In the genomic region with DNA sequence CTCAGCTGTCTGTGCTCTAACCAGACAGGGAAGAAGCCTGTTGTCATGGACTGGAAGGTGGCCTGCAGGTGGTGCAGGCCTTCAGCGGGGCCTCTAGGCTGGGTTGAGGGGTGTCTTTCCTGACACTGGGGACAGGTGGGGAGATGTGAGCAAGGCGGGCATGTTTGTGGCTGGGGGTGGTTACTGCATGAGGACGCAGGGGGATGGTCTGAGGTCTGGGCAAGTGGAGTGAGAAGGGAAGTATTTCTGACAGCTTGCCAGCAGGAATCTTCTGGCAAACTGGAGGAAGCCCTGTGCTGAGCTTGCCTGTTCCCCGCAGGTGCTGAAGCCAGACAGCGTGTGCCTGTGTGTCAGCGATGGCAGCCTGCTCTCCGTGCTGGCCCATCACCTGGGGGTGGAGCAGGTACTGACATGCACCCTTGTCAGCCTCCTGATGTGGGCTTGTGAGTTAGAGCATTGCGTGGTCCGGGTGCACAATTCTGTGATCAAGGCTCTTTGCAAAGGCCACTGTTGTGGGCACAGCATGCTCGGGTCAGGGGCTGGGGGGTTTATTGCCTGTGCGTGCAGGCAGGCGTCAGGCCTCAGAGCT, we compare ENCODE assay signal across 26 cellular contexts. TPM values are rescaled to one million over a fixed set of nuclear protein-coding genes. Genes with fewer than 3 reads are reported as not detected.
DNase-seq lines count a peak whose midpoint lies in the region; ATAC-seq, FAIRE-seq and TF ChIP-seq lines count a peak whose summit lies in the region.
"Had no signal": no experiment of that assay in that cellular context is flagged by ENCODE, and none has a peak within 500 bp of the region (broad histone marks: within the 10 kb centered on the region; RNA-seq: fewer than 3 reads in every experiment).

No MANE protein-coding gene starts in this region.

- no peak overlapping the region for H3K4me3 ChIP-seq in K562
- H3K4me3 ChIP-seq in HepG2 (replicated peaks in 1 of 3; ENCODE audit: insufficient read depth in 1 of 3, low read depth in 2 of 3, low read length in 3 of 3): no peak overlapping the region
- no peak overlapping the region for H3K4me3 ChIP-seq in CD8-positive, alpha-beta T cell (ENCODE audit: low read depth, low read length)
- H3K4me3 ChIP-seq: GM23338, heart left ventricle, mucosa of descending colon, ovary, PC-9, spleen had no signal

- H3K9me1 ChIP-seq in K562 (ENCODE audit: control insufficient read depth, insufficient read depth, low read length): no peaks in the 10 kb centered on the region

- 97% methylated on average over 10 of the region's 12 CpGs for WGBS in K562 (ENCODE audit: insufficient coverage, low coverage, missing lambda C conversion rate)
- 91% methylated on average over 6 of the region's 12 CpGs for WGBS in HepG2 (ENCODE audit: low lambda C conversion rate)

- TF ChIP-seq POLR2A in K562 (conservative IDR thresholded peaks at IDR 0.05) (no peak), HepG2 (IDR thresholded peaks at IDR 0.05; ENCODE audit: insufficient read depth in 1 of 2, low read depth in 2 of 2, low read length in 2 of 2) (no peak)

- in situ Hi-C loops in K562 (cut with MboI) (no loop called here), HepG2 (cut with HindIII; ENCODE audit: extremely low pct_ligation_motif_present, low pct_unique_long_range_greater_than_20kb) (no loop called here)

- POLR2A ChIA-PET in K562 (lab: Yijun Ruan, JAX) (interaction anchor here (0.7 to 1.2 kb wide), 2 partner anchors 9 to 26 kb away, joined by 3 read pairs; no protein-coding TSS in a partner anchor), HepG2 (lab: Yijun Ruan, JAX) (no interaction called here)
- POLR2A ChIA-PET in CD8-positive, alpha-beta T cell (lab: Charles Lee): no interaction called here

- peaks cover 60% of the 10 kb centered on the region for H3K36me3 Mint-ChIP-seq in activated CD8-positive, alpha-beta memory T cell treated with anti-CD3 and anti-CD28 coated beads, Interleukin-2, amount 10 ng/mL, durations not matched to agents 7 days and 5 days
- H3K36me3 Mint-ChIP-seq in stimulated activated naive B cell treated with anti-CD40 and anti-IgM and Interleukin-4, amounts not matched to agents 10 μg/mL and 1 μg/mL and 100 μg/mL, for 72 hours: peaks cover 54 to 79% of the 10 kb centered on the region in 2 donors
- peaks cover 24% of the 10 kb centered on the region for H3K36me3 Mint-ChIP-seq in type B pancreatic cell
- H3K36me3 Mint-ChIP-seq in CD8-positive, alpha-beta T cell: peaks cover 91% of the 10 kb centered on the region

- H2AFZ ChIP-seq in K562 (ENCODE audit: low read depth, low read length): no peak overlapping the region
- no peak overlapping the region for H2AFZ ChIP-seq in HepG2 (ENCODE audit: low read length)
- H2AFZ ChIP-seq: GM23338, PC-9 had no signal

- TF ChIP-seq CTCF in K562 (IDR thresholded peaks at IDR 0.05 in 2 of 3, conservative IDR thresholded peaks at IDR 0.05 in 1 of 3; ENCODE audit: insufficient read depth in 2 of 3, low read depth in 1 of 3, low read length in 3 of 3): no peak
- no peak for TF ChIP-seq CTCF in HepG2 (CRISPR knock-in tag; IDR thresholded peaks at IDR 0.05)
- TF ChIP-seq CTCF in type B pancreatic cell (conservative IDR thresholded peaks at IDR 0.05): no peak
- TF ChIP-seq CTCF in CD8-positive, alpha-beta T cell (IDR thresholded peaks at IDR 0.05): no peak

- no peak overlapping the region for H3K27ac ChIP-seq in K562 (ENCODE audit: extremely low read depth, low read depth, low read length)
- no peak overlapping the region for H3K27ac ChIP-seq in HepG2 (ENCODE audit: extremely low read length, insufficient read depth, low read length)
- H3K27ac ChIP-seq in CD8-positive, alpha-beta T cell (ENCODE audit: low read depth, low read length): no peak overlapping the region
- H3K27ac ChIP-seq: heart left ventricle, ovary, PC-9, spleen had no signal

- H3K27me3 Mint-ChIP-seq in activated CD8-positive, alpha-beta memory T cell treated with anti-CD3 and anti-CD28 coated beads, Interleukin-2, amount 10 ng/mL, durations not matched to agents 7 days and 5 days: no peaks in the 10 kb centered on the region
- no peaks in the 10 kb centered on the region for H3K27me3 Mint-ChIP-seq in stimulated activated naive B cell treated with anti-CD40 and anti-IgM and Interleukin-4, amounts not matched to agents 10 μg/mL and 1 μg/mL and 100 μg/mL, for 72 hours
- no peaks in the 10 kb centered on the region for H3K27me3 Mint-ChIP-seq in type B pancreatic cell
- no peaks in the 10 kb centered on the region for H3K27me3 Mint-ChIP-seq in CD8-positive, alpha-beta T cell (ENCODE audit: low read depth)
- H3K27me3 Mint-ChIP-seq: CD4-positive, alpha-beta memory T cell had no signal

- H3K9me3 ChIP-seq in K562 (replicated peaks; ENCODE audit: control insufficient read depth, insufficient read depth, low read depth, low read length): no peaks in the 10 kb centered on the region
- H3K9me3 ChIP-seq in HepG2 (ENCODE audit: low read length): no peaks in the 10 kb centered on the region
- H3K9me3 ChIP-seq in CD8-positive, alpha-beta T cell (ENCODE audit: low read length): no peaks in the 10 kb centered on the region
- H3K9me3 ChIP-seq: heart left ventricle, mucosa of descending colon, ovary, spleen had no signal

- H3K27me3 ChIP-seq in K562 (ENCODE audit: control insufficient read depth in 2 of 2, insufficient read depth in 2 of 2, low read length in 2 of 2): no peaks in the 10 kb centered on the region
- no peaks in the 10 kb centered on the region for H3K27me3 ChIP-seq in HepG2 (ENCODE audit: control insufficient read depth in 1 of 2, insufficient read depth in 2 of 2, low read length in 2 of 2)
- no peaks in the 10 kb centered on the region for H3K27me3 ChIP-seq in CD8-positive, alpha-beta T cell (ENCODE audit: insufficient read depth, low read length)
- H3K27me3 ChIP-seq: heart left ventricle, ovary, spleen had no signal

- H4K20me1 ChIP-seq in K562 (replicated peaks; ENCODE audit: control insufficient read depth, insufficient read depth, low read length) (no peaks in the 10 kb centered on the region; the same call in 1 of the 2 replicates), HepG2 (ENCODE audit: insufficient read depth, low read length) (no peaks in the 10 kb centered on the region)

- CTCF ChIA-PET in activated CD8-positive, alpha-beta memory T cell treated with anti-CD3 and anti-CD28 coated beads, Interleukin-2, amount 10 ng/mL, durations not matched to agents 7 days and 5 days (lab: Charles Lee): interaction anchor here (0.9 to 1.0 kb wide), 3 partner anchors 9 to 85 kb away, joined by 3 to 4 read pairs (median 3); no protein-coding TSS in a partner anchor
- CTCF ChIA-PET in K562 (lab: Yijun Ruan, JAX; ENCODE audit: low intra/inter-chr PET ratio): no interaction called here
- CTCF ChIA-PET in HepG2 (lab: Yijun Ruan, JAX; ENCODE audit: low intra/inter-chr PET ratio, low total read pairs): no interaction called here
- CTCF ChIA-PET in CD8-positive, alpha-beta T cell (lab: Charles Lee): interaction anchor here (1.2 kb wide), 1 partner anchor 19 kb away, joined by 3 read pairs; no protein-coding TSS in a partner anchor

- peak overlapping the region; percentile 66 for H3K27ac Mint-ChIP-seq in activated CD8-positive, alpha-beta memory T cell treated with anti-CD3 and anti-CD28 coated beads, Interleukin-2, amount 10 ng/mL, durations not matched to agents 7 days and 5 days
- H3K27ac Mint-ChIP-seq in stimulated activated naive B cell treated with anti-CD40 and anti-IgM and Interleukin-4, amounts not matched to agents 10 μg/mL and 1 μg/mL and 100 μg/mL, for 72 hours: peak overlapping the region; percentile 83
- H3K27ac Mint-ChIP-seq in type B pancreatic cell: no peak overlapping the region
- H3K27ac Mint-ChIP-seq in CD8-positive, alpha-beta T cell: no peak overlapping the region
- H3K27ac Mint-ChIP-seq: GM23338, nephron had no signal

- H3K79me2 ChIP-seq in K562 (ENCODE audit: control insufficient read depth, insufficient read depth, low read length): no peaks in the 10 kb centered on the region
- H3K79me2 ChIP-seq in HepG2 (ENCODE audit: insufficient read depth, low read length): no peaks in the 10 kb centered on the region

- no peak for TF ChIP-seq EP300 in K562 (IDR thresholded peaks at IDR 0.05; ENCODE audit: low read length)
- TF ChIP-seq EP300 in HepG2 (IDR thresholded peaks at IDR 0.05; ENCODE audit: low read depth in 2 of 2, low read length in 2 of 2): no peak
- TF ChIP-seq EP300 in HepG2 (CRISPR knock-in tag; IDR thresholded peaks at IDR 0.05; ENCODE audit: borderline replicate concordance): no peak

- FAIRE-seq in K562 (lab: Jason Lieb, UNC) (no peak), HepG2 (lab: Jason Lieb, UNC) (no peak)
- FAIRE-seq: colon, urothelium cell line had no signal

- H3K4me1 Mint-ChIP-seq in activated CD8-positive, alpha-beta memory T cell treated with anti-CD3 and anti-CD28 coated beads, Interleukin-2, amount 10 ng/mL, durations not matched to agents 7 days and 5 days: peaks cover 33% of the 10 kb centered on the region
- H3K4me1 Mint-ChIP-seq in stimulated activated naive B cell treated with anti-CD40 and anti-IgM and Interleukin-4, amounts not matched to agents 10 μg/mL and 1 μg/mL and 100 μg/mL, for 72 hours: no peaks in the 10 kb centered on the region
- H3K4me1 Mint-ChIP-seq in type B pancreatic cell (ENCODE audit: unreplicated experiment): peaks cover 5% of the 10 kb centered on the region
- H3K4me1 Mint-ChIP-seq in CD8-positive, alpha-beta T cell (ENCODE audit: low read depth): peaks cover 12% of the 10 kb centered on the region
- H3K4me1 Mint-ChIP-seq: GM23338 had no signal

- H3K36me3 ChIP-seq in K562 (ENCODE audit: control insufficient read depth, insufficient read depth, low read length) (peaks cover 92% of the 10 kb centered on the region), HepG2 (replicated peaks in 1 of 2; ENCODE audit: control insufficient read depth in 1 of 2, insufficient read depth in 2 of 2, low read length in 2 of 2) (peaks cover 49 to 96% of the 10 kb centered on the region in 2 experiments)
- H3K36me3 ChIP-seq in CD8-positive, alpha-beta T cell (ENCODE audit: insufficient read depth, low read length): peaks cover 53% of the 10 kb centered on the region

- H3K9ac ChIP-seq in K562 (ENCODE audit: insufficient read depth in 1 of 2, low read depth in 2 of 2, low read length in 2 of 2) (peak overlapping the region in 1 of 2 experiments; percentile 21; a peak in 1 of 4 replicates), HepG2 (ENCODE audit: insufficient read depth, low read depth, low read length) (no peak overlapping the region)

- BruUV-seq in K562 (replicated peaks; lab: Mats Ljungman, UMichigan): no TSS peak
- no TSS peak for BruUV-seq in HepG2 (replicated peaks; lab: Mats Ljungman, UMichigan)

- H3K4me2 ChIP-seq in K562 (ENCODE audit: insufficient read depth, low read length): no peak overlapping the region
- H3K4me2 ChIP-seq in HepG2 (ENCODE audit: low read depth, low read length): no peak overlapping the region
- H3K4me2 ChIP-seq: GM23338, PC-9 had no signal

- no peak for DNase-seq in activated CD8-positive, alpha-beta memory T cell treated with anti-CD3 and anti-CD28 coated beads, Interleukin-2, amount 10 ng/mL, durations not matched to agents 7 days and 5 days
- DNase-seq in activated CD8-positive, alpha-beta memory T cell treated with anti-CD3 and anti-CD28 coated beads for 24 hours: no peak
- no peak for DNase-seq in K562 (ENCODE audit: extremely low read depth in 1 of 4, low spot score in 3 of 4)
- no peak for DNase-seq in HepG2 (ENCODE audit: low spot score)
- DNase-seq in stimulated activated naive B cell treated with anti-CD40 and anti-IgM and Interleukin-4, amounts not matched to agents 10 μg/mL and 1 μg/mL and 100 μg/mL, for 72 hours: no peak
- no peak for DNase-seq in type B pancreatic cell (ENCODE audit: extremely low spot score, unreplicated experiment)
- no peak for DNase-seq in H4 (ENCODE audit: low spot score)
- no peak for DNase-seq in CD8-positive, alpha-beta T cell
- DNase-seq: activated CD4-positive, CD25-positive, alpha-beta regulatory T cell; activated effector memory CD4-positive, alpha-beta T cell treated with Interleukin-2 at 50 U/mL for 16 hours; CD4-positive, alpha-beta memory T cell; DMS 273 treated with DMSO at 0.1 percent for 48 hours; effector CD8-positive, alpha-beta T cell; heart left ventricle; mucosa of descending colon; NCI-H1092 treated with DMSO at 0.1 percent for 48 hours; NCI-H187 treated with DMSO at 0.1 percent for 48 hours; NCI-H524 treated with DMSO at 0.1 percent for 48 hours; PC-9; SHP77 treated with DMSO at 0.1 percent for 48 hours; spleen had no signal

- no peak for TF ChIP-seq RAD21 in K562 (CRISPR knock-in tag; conservative IDR thresholded peaks at IDR 0.05 in 1 of 2, IDR thresholded peaks at IDR 0.05 in 1 of 2)
- TF ChIP-seq RAD21 in HepG2 (CRISPR knock-in tag; IDR thresholded peaks at IDR 0.05): no peak

- no peak for ATAC-seq in activated CD8-positive, alpha-beta memory T cell treated with anti-CD3 and anti-CD28 coated beads, Interleukin-2, amount 10 ng/mL, durations not matched to agents 7 days and 5 days
- ATAC-seq in K562 (no peak), HepG2 (no peak)
- ATAC-seq in stimulated activated naive B cell treated with anti-CD40 and anti-IgM and Interleukin-4, amounts not matched to agents 10 μg/mL and 1 μg/mL and 100 μg/mL, for 72 hours (replicated peaks): no peak
- no peak for ATAC-seq in CD8-positive, alpha-beta T cell
- ATAC-seq: GM23338, heart left ventricle, mucosa of descending colon had no signal

- H3K4me3 Mint-ChIP-seq in activated CD8-positive, alpha-beta memory T cell treated with anti-CD3 and anti-CD28 coated beads, Interleukin-2, amount 10 ng/mL, durations not matched to agents 7 days and 5 days: peak overlapping the region; percentile 45
- no peak overlapping the region for H3K4me3 Mint-ChIP-seq in stimulated activated naive B cell treated with anti-CD40 and anti-IgM and Interleukin-4, amounts not matched to agents 10 μg/mL and 1 μg/mL and 100 μg/mL, for 72 hours
- H3K4me3 Mint-ChIP-seq in type B pancreatic cell: no peak overlapping the region
- no peak overlapping the region for H3K4me3 Mint-ChIP-seq in CD8-positive, alpha-beta T cell
- H3K4me3 Mint-ChIP-seq: CD4-positive, alpha-beta memory T cell; GM23338; nephron had no signal

- intact Hi-C loops in K562 (cut with micrococcal nuclease) (no loop called here), HepG2 (cut with micrococcal nuclease; ENCODE audit: unreplicated experiment) (no loop called here)
- intact Hi-C loops in CD8-positive, alpha-beta T cell (cut with DNase I, micrococcal nuclease): no loop called here

- H3K4me1 ChIP-seq in K562 (replicated peaks in 1 of 2; ENCODE audit: control insufficient read depth in 2 of 2, insufficient read depth in 2 of 2, low read length in 2 of 2) (peaks cover 3 to 6% of the 10 kb centered on the region in 2 experiments; a peak in 3 of 5 replicates), HepG2 (ENCODE audit: insufficient read depth, low read length) (no peaks in the 10 kb centered on the region)
- peaks cover 11% of the 10 kb centered on the region for H3K4me1 ChIP-seq in CD8-positive, alpha-beta T cell (ENCODE audit: insufficient read depth, low read length)
- H3K4me1 ChIP-seq: spleen had no signal

- no peaks in the 10 kb centered on the region for H3K9me3 Mint-ChIP-seq in activated CD8-positive, alpha-beta memory T cell treated with anti-CD3 and anti-CD28 coated beads, Interleukin-2, amount 10 ng/mL, durations not matched to agents 7 days and 5 days (ENCODE audit: low read depth)
- H3K9me3 Mint-ChIP-seq in stimulated activated naive B cell treated with anti-CD40 and anti-IgM and Interleukin-4, amounts not matched to agents 10 μg/mL and 1 μg/mL and 100 μg/mL, for 72 hours: no peaks in the 10 kb centered on the region
- no peaks in the 10 kb centered on the region for H3K9me3 Mint-ChIP-seq in type B pancreatic cell
- H3K9me3 Mint-ChIP-seq in CD8-positive, alpha-beta T cell: no peaks in the 10 kb centered on the region
- H3K9me3 Mint-ChIP-seq: CD4-positive, alpha-beta memory T cell; GM23338; nephron had no signal

RNA-seq across cellular contexts. Expression of gene PRMT7, which starts 36.2 kb away (rescaled TPM):
- total RNA-seq in activated CD8-positive, alpha-beta memory T cell treated with anti-CD3 and anti-CD28 coated beads, Interleukin-2, amount 10 ng/mL, durations not matched to agents 7 days and 5 days: 10 to 100 TPM; 60.9 to 73.9 TPM
- total RNA-seq in K562 (2011; cell fraction: chromatin; rRNA removed; ENCODE audit: low replicate concordance): 222 and 419 TPM in 2 replicates
- total RNA-seq in K562 (2011; cell fraction: nucleolus; rRNA removed): 230 and 239 TPM in 2 replicates
- 180 and 199 TPM in 2 replicates for total RNA-seq in K562 (2011; cell fraction: nucleoplasm; rRNA removed)
- total RNA-seq in K562 (2014; rRNA removed): 78.3 and 90.2 TPM in 2 replicates
- total RNA-seq in K562 (2014; rRNA removed; fragmentation: Illumina TruSeq; extraction: Trizol): 48.0 and 56.7 TPM in 2 replicates
- total RNA-seq in K562 (2015; rRNA removed; fragmentation: Illumina TruSeq; extraction: Trizol): 69.7 and 73.1 TPM in 2 replicates
- 78.6 and 79.4 TPM in 2 replicates for total RNA-seq in K562 (2021)
- polyA plus RNA-seq in K562 (2011; rRNA removed): 69.9 and 74.1 TPM in 2 replicates
- 63.9 and 89.3 TPM in 2 replicates for polyA plus RNA-seq in K562 (2011; cell fraction: cytosol; rRNA removed)
- polyA plus RNA-seq in K562 (2011; cell fraction: nucleus; rRNA removed): 335 and 470 TPM in 2 replicates
- 59.7 and 71.7 TPM in 2 replicates for polyA plus RNA-seq in K562 (2012)
- 66.6 and 85.9 TPM in 2 replicates for polyA plus RNA-seq in K562 (2014; fragmentation: Illumina TruSeq; extraction: Trizol)
- 10 to 100 TPM in 1 of 2 experiments, 1 to 10 TPM in 1; 6.4 to 12.6 TPM for polyA plus RNA-seq in K562 (2014; fragmentation: Nextera tagmentation; extraction: Ambion mirVana)
- polyA plus RNA-seq in K562 (2014; rRNA removed): 83.7 and 88.8 TPM in 2 replicates
- 70.0 and 109 TPM in 2 replicates for polyA minus RNA-seq in K562 (2011; rRNA and poly(A)+ RNA removed)
- polyA minus RNA-seq in K562 (2011; cell fraction: cytosol; rRNA and poly(A)+ RNA removed): 49.6 and 60.8 TPM in 2 replicates
- 92.9 and 103 TPM in 2 replicates for polyA minus RNA-seq in K562 (2011; cell fraction: nucleus; rRNA and poly(A)+ RNA removed)
- 46.7 and 55.0 TPM in 2 replicates for total RNA-seq in HepG2 (2016; rRNA removed; fragmentation: Illumina TruSeq; extraction: Trizol)
- 9.5 and 12.3 TPM in 2 replicates for total RNA-seq in HepG2 (2016; cell fraction: cytosol; rRNA removed; fragmentation: Illumina TruSeq; extraction: Trizol; ENCODE audit: low read depth)
- total RNA-seq in HepG2 (2016; cell fraction: insoluble cytoplasmic fraction; rRNA removed; fragmentation: Illumina TruSeq; extraction: Trizol): 45.8 and 52.4 TPM in 2 replicates
- total RNA-seq in HepG2 (2016; cell fraction: membrane; rRNA removed; fragmentation: Illumina TruSeq; extraction: Trizol): 18.9 and 20.2 TPM in 2 replicates
- 51.3 and 66.0 TPM in 2 replicates for total RNA-seq in HepG2 (2016; cell fraction: nucleus; rRNA removed; fragmentation: Illumina TruSeq; extraction: Trizol)
- 47.5 and 53.5 TPM in 2 replicates for polyA plus RNA-seq in HepG2 (2011; rRNA removed)
- 35.5 and 39.1 TPM in 2 replicates for polyA plus RNA-seq in HepG2 (2011; cell fraction: cytosol; rRNA removed)
- polyA plus RNA-seq in HepG2 (2011; cell fraction: nucleus; rRNA removed): 268 and 334 TPM in 2 replicates
- 28.1 and 39.6 TPM in 2 replicates for polyA plus RNA-seq in HepG2 (2012)
- polyA plus RNA-seq in HepG2 (2016; cell fraction: cytosol; fragmentation: Illumina TruSeq; extraction: Trizol; ENCODE audit: low read depth): 4.3 and 4.6 TPM in 2 replicates
- polyA plus RNA-seq in HepG2 (2016; cell fraction: insoluble cytoplasmic fraction; fragmentation: Illumina TruSeq; extraction: Trizol; ENCODE audit: low read depth): 36.4 and 39.2 TPM in 2 replicates
- 6.8 and 7.1 TPM in 2 replicates for polyA plus RNA-seq in HepG2 (2016; cell fraction: membrane; fragmentation: Illumina TruSeq; extraction: Trizol; ENCODE audit: low read depth)
- polyA plus RNA-seq in HepG2 (2016; cell fraction: nucleus; fragmentation: Illumina TruSeq; extraction: Trizol; ENCODE audit: insufficient read depth, low read depth): 109 and 112 TPM in 2 replicates
- polyA minus RNA-seq in HepG2 (2011; rRNA and poly(A)+ RNA removed; ENCODE audit: low replicate concordance): 105 and 173 TPM in 2 replicates
- 15.1 and 21.0 TPM in 2 replicates for polyA minus RNA-seq in HepG2 (2011; cell fraction: cytosol; rRNA and poly(A)+ RNA removed)
- polyA minus RNA-seq in HepG2 (2011; cell fraction: nucleus; rRNA and poly(A)+ RNA removed): 89.8 and 99.8 TPM in 2 replicates
- total RNA-seq in type B pancreatic cell (ENCODE audit: low replicate concordance): 39.1 and 66.9 TPM in 2 replicates
- 37.5 and 50.1 TPM in 2 replicates for total RNA-seq in H4 (2014; rRNA removed; shearing (Covaris generic))
- total RNA-seq in CD8-positive, alpha-beta T cell: 10 to 100 TPM; 53.8 to 58.7 TPM

RNA-seq across cellular contexts. Expression of gene SLC7A6OS, which starts 36.2 kb away (rescaled TPM):
- total RNA-seq in activated CD8-positive, alpha-beta memory T cell treated with anti-CD3 and anti-CD28 coated beads, Interleukin-2, amount 10 ng/mL, durations not matched to agents 7 days and 5 days: 10 to 100 TPM; 29.8 to 30.8 TPM
- 26.2 and 38.5 TPM in 2 replicates for total RNA-seq in K562 (2011; cell fraction: chromatin; rRNA removed; ENCODE audit: low replicate concordance)
- total RNA-seq in K562 (2011; cell fraction: nucleolus; rRNA removed): 20.0 and 22.3 TPM in 2 replicates
- total RNA-seq in K562 (2011; cell fraction: nucleoplasm; rRNA removed): 30.6 and 38.6 TPM in 2 replicates
- total RNA-seq in K562 (2014; rRNA removed): 16.5 and 18.7 TPM in 2 replicates
- total RNA-seq in K562 (2014; rRNA removed; fragmentation: Illumina TruSeq; extraction: Trizol): 17.6 and 17.8 TPM in 2 replicates
- 21.1 and 23.6 TPM in 2 replicates for total RNA-seq in K562 (2015; rRNA removed; fragmentation: Illumina TruSeq; extraction: Trizol)
- 22.1 and 24.3 TPM in 2 replicates for total RNA-seq in K562 (2021)
- polyA plus RNA-seq in K562 (2011; rRNA removed): 14.0 and 17.2 TPM in 2 replicates
- polyA plus RNA-seq in K562 (2011; cell fraction: cytosol; rRNA removed): 7.5 and 8.8 TPM in 2 replicates
- polyA plus RNA-seq in K562 (2011; cell fraction: nucleus; rRNA removed): 27.5 and 29.9 TPM in 2 replicates
- 11.1 and 12.5 TPM in 2 replicates for polyA plus RNA-seq in K562 (2012)
- polyA plus RNA-seq in K562 (2014; fragmentation: Illumina TruSeq; extraction: Trizol): 16.6 and 18.7 TPM in 2 replicates
- 1 to 10 TPM; 2.7 to 4.5 TPM for polyA plus RNA-seq in K562 (2014; fragmentation: Nextera tagmentation; extraction: Ambion mirVana)
- polyA plus RNA-seq in K562 (2014; rRNA removed): 15.5 and 25.3 TPM in 2 replicates
- 16.2 and 16.7 TPM in 2 replicates for polyA minus RNA-seq in K562 (2011; rRNA and poly(A)+ RNA removed)
- 4.7 and 6.0 TPM in 2 replicates for polyA minus RNA-seq in K562 (2011; cell fraction: cytosol; rRNA and poly(A)+ RNA removed)
- polyA minus RNA-seq in K562 (2011; cell fraction: nucleus; rRNA and poly(A)+ RNA removed): 12.8 and 18.1 TPM in 2 replicates
- 21.5 and 21.6 TPM in 2 replicates for total RNA-seq in HepG2 (2016; rRNA removed; fragmentation: Illumina TruSeq; extraction: Trizol)
- 4.2 and 5.7 TPM in 2 replicates for total RNA-seq in HepG2 (2016; cell fraction: cytosol; rRNA removed; fragmentation: Illumina TruSeq; extraction: Trizol; ENCODE audit: low read depth)
- total RNA-seq in HepG2 (2016; cell fraction: insoluble cytoplasmic fraction; rRNA removed; fragmentation: Illumina TruSeq; extraction: Trizol): 19.7 and 21.7 TPM in 2 replicates
- total RNA-seq in HepG2 (2016; cell fraction: membrane; rRNA removed; fragmentation: Illumina TruSeq; extraction: Trizol): 8.6 and 9.1 TPM in 2 replicates
- 28.4 and 34.8 TPM in 2 replicates for total RNA-seq in HepG2 (2016; cell fraction: nucleus; rRNA removed; fragmentation: Illumina TruSeq; extraction: Trizol)
- polyA plus RNA-seq in HepG2 (2011; rRNA removed): 11.2 and 12.5 TPM in 2 replicates
- polyA plus RNA-seq in HepG2 (2011; cell fraction: cytosol; rRNA removed): 6.1 and 9.0 TPM in 2 replicates
- polyA plus RNA-seq in HepG2 (2011; cell fraction: nucleus; rRNA removed): 22.2 and 25.4 TPM in 2 replicates
- polyA plus RNA-seq in HepG2 (2012): 12.1 and 13.5 TPM in 2 replicates
- 2.2 and 2.4 TPM in 2 replicates for polyA plus RNA-seq in HepG2 (2016; cell fraction: cytosol; fragmentation: Illumina TruSeq; extraction: Trizol; ENCODE audit: low read depth)
- polyA plus RNA-seq in HepG2 (2016; cell fraction: insoluble cytoplasmic fraction; fragmentation: Illumina TruSeq; extraction: Trizol; ENCODE audit: low read depth): 19.5 and 20.3 TPM in 2 replicates
- 4.3 and 4.5 TPM in 2 replicates for polyA plus RNA-seq in HepG2 (2016; cell fraction: membrane; fragmentation: Illumina TruSeq; extraction: Trizol; ENCODE audit: low read depth)
- polyA plus RNA-seq in HepG2 (2016; cell fraction: nucleus; fragmentation: Illumina TruSeq; extraction: Trizol; ENCODE audit: insufficient read depth, low read depth): 37.7 and 42.1 TPM in 2 replicates
- polyA minus RNA-seq in HepG2 (2011; rRNA and poly(A)+ RNA removed; ENCODE audit: low replicate concordance): 8.8 and 15.1 TPM in 2 replicates
- 4.7 and 4.9 TPM in 2 replicates for polyA minus RNA-seq in HepG2 (2011; cell fraction: cytosol; rRNA and poly(A)+ RNA removed)
- 26.7 and 28.5 TPM in 2 replicates for polyA minus RNA-seq in HepG2 (2011; cell fraction: nucleus; rRNA and poly(A)+ RNA removed)
- 17.3 and 21.7 TPM in 2 replicates for total RNA-seq in type B pancreatic cell (ENCODE audit: low replicate concordance)
- total RNA-seq in H4 (2014; rRNA removed; shearing (Covaris generic)): 7.3 and 8.1 TPM in 2 replicates
- total RNA-seq in CD8-positive, alpha-beta T cell: 10 to 100 TPM; 39.4 to 44.2 TPM

Comparison
In these comparisons a context has a peak if more than half of its experiments do, and no peak if none do; other contexts are left out.
1. H3K27ac Mint-ChIP-seq: peak in activated CD8-positive, alpha-beta memory T cell treated with anti-CD3 and anti-CD28 coated beads, Interleukin-2, amount 10 ng/mL, durations not matched to agents 7 days and 5 days (single experiment) and stimulated activated naive B cell treated with anti-CD40 and anti-IgM and Interleukin-4, amounts not matched to agents 10 μg/mL and 1 μg/mL and 100 μg/mL, for 72 hours (single experiment); none in type B pancreatic cell (single experiment) and CD8-positive, alpha-beta T cell (single experiment).
2. CTCF ChIA-PET loops: an anchor here in activated CD8-positive, alpha-beta memory T cell treated with anti-CD3 and anti-CD28 coated beads, Interleukin-2, amount 10 ng/mL, durations not matched to agents 7 days and 5 days (0.9 to 1.0 kb wide) and CD8-positive, alpha-beta T cell (1.2 kb wide); none called in K562 and HepG2.